13 cellular contexts compared by ENCODE assay signal in the genomic region with DNA sequence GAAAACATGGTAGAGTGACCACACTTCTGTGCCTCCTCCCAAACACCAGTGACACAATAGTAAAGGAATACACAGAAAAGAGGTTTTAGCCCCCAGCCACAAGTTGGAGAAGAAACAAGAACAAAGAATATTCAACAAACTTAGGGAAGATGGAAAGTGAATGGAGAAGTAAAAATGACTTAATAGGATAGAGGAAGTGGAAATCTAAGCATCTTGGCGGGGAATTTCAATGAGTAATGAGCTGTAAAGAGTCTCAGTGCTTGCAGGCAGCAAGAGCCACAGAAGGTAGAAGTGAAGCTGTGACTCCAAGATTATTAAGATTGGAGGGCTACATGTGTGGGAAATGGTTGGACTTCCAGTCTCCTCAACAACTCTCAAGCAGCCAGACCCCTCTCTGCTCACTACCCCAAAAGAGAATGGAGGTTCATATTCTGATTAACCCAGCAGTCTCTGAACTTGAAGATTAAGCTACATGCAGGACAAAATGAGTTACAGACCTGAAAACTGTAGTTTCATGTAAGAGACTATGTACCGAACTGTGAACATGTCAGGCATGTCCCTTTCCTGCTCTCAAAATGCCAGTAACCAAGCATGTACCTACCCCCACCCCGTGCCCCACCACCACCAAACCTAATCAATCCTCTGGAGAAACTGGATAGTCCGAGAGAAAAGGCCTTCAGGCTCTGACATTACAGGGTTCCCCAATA. TPM values are rescaled to one million over a fixed set of nuclear protein-coding genes. Genes with fewer than 3 reads are reported as not detected.
A peak's percentile ranks its signal among the peaks of the same experiment; 100 is the strongest.
DNase-seq lines count a peak whose midpoint lies in the region; ATAC-seq, FAIRE-seq and TF ChIP-seq lines count a peak whose summit lies in the region.
"Had no signal": no experiment of that assay in that cellular context is flagged by ENCODE, and none has a peak within 500 bp of the region (broad histone marks: within the 10 kb centered on the region; RNA-seq: fewer than 3 reads in every experiment).

No MANE protein-coding gene starts in this region.

- peak overlapping the region; percentile 32 for H3K27ac ChIP-seq in HepG2 (ENCODE audit: extremely low read length, insufficient read depth, low read length)
- H3K27ac ChIP-seq: right lobe of liver had no signal

- H2AFZ ChIP-seq in HepG2 (ENCODE audit: low read length) = peak overlapping the region; percentile 10

- ATAC-seq in HepG2 = peak; percentile 27; the same call in 2 of the 3 replicates
- ATAC-seq in GM18870 (IDR thresholded peaks at IDR 0.05; ENCODE audit: unreplicated experiment) = no peak
- no peak for ATAC-seq in GM21528 (IDR thresholded peaks at IDR 0.05; ENCODE audit: low FRiP score, unreplicated experiment)
- ATAC-seq in activated CD4-positive, alpha-beta T cell treated with anti-CD3 and anti-CD28 coated beads for 36 hours = no peak

- no peak overlapping the region for H3K9ac ChIP-seq in HepG2 (ENCODE audit: insufficient read depth, low read depth, low read length)

- TF ChIP-seq POLR2A in HepG2 (IDR thresholded peaks at IDR 0.05; ENCODE audit: insufficient read depth in 1 of 2, low read depth in 2 of 2, low read length in 2 of 2) = no peak

- peaks cover 4% of the 10 kb centered on the region; the same call in 1 of the 2 replicates for H3K27me3 Mint-ChIP-seq in HFFc6 (ENCODE audit: insufficient read depth)
- peaks cover 2% of the 10 kb centered on the region for H3K27me3 Mint-ChIP-seq in activated CD4-positive, alpha-beta T cell treated with anti-CD3 and anti-CD28 coated beads for 36 hours
- H3K27me3 Mint-ChIP-seq: brain had no signal

- TF ChIP-seq EP300 in HepG2 (IDR thresholded peaks at IDR 0.05; ENCODE audit: low read depth in 2 of 2, low read length in 2 of 2) (no peak), HepG2 (CRISPR knock-in tag; IDR thresholded peaks at IDR 0.05; ENCODE audit: borderline replicate concordance) (no peak)

- H3K79me2 ChIP-seq in HepG2 (ENCODE audit: insufficient read depth, low read length) = no peaks in the 10 kb centered on the region

- DNase-seq in AML-193 (lab: John Stamatoyannopoulos, UW) (peak; percentile 65 to 82), HFFc6 (no peak), SKM-1 treated with dmso at 0.1 percent for 144 hours (lab: John Stamatoyannopoulos, UW; ENCODE audit: unreplicated experiment) (peak; percentile 95), HepG2 (ENCODE audit: low spot score) (no peak)
- no peak for DNase-seq in activated CD4-positive, alpha-beta T cell treated with anti-CD3 and anti-CD28 coated beads for 36 hours
- DNase-seq in activated naive CD4-positive, alpha-beta T cell treated with anti-CD3 and anti-CD28 coated beads, Interleukin-2, amount 50 U/mL, for 16 hours = no peak
- DNase-seq: activated CD4-positive, CD25-positive, alpha-beta regulatory T cell treated with anti-CD3 and anti-CD28 coated beads, Interleukin-2, amount 50 U/mL, for 72 hours; NCI-H446; right lobe of liver had no signal

- in situ Hi-C loops in HepG2 (cut with HindIII; ENCODE audit: extremely low pct_ligation_motif_present, low pct_unique_long_range_greater_than_20kb) = no loop called here

- H4K20me1 ChIP-seq in HepG2 (ENCODE audit: insufficient read depth, low read length) = no peaks in the 10 kb centered on the region

- no peak overlapping the region for H3K4me3 ChIP-seq in HepG2 (replicated peaks in 1 of 3; ENCODE audit: insufficient read depth in 1 of 3, low read depth in 2 of 3, low read length in 3 of 3)
- H3K4me3 ChIP-seq: right lobe of liver had no signal

- intact Hi-C loops in HepG2 (cut with micrococcal nuclease; ENCODE audit: unreplicated experiment) = no loop called here
- intact Hi-C loops in activated CD4-positive, alpha-beta T cell treated with anti-CD3 and anti-CD28 coated beads for 36 hours (cut with DNase I, micrococcal nuclease) = no loop called here

- peaks cover 48% of the 10 kb centered on the region for H3K4me1 ChIP-seq in HepG2 (ENCODE audit: insufficient read depth, low read length)
- H3K4me1 ChIP-seq: right lobe of liver had no signal

- no TSS peak for BruUV-seq in HepG2 (replicated peaks; lab: Mats Ljungman, UMichigan)

- H3K9me3 ChIP-seq in HepG2 (ENCODE audit: low read length) = no peaks in the 10 kb centered on the region
- H3K9me3 ChIP-seq: right lobe of liver had no signal

- peak overlapping the region; percentile 51; the same call in 1 of the 2 replicates for H3K27ac Mint-ChIP-seq in HFFc6
- H3K27ac Mint-ChIP-seq in activated CD4-positive, alpha-beta T cell treated with anti-CD3 and anti-CD28 coated beads for 36 hours = no peak overlapping the region
- H3K27ac Mint-ChIP-seq: stimulated activated naive CD8-positive, alpha-beta T cell treated with anti-CD3 and anti-CD28 coated beads, Interleukin-15, Interleukin-2, amounts not matched to agents 100 ng/mL and 50 ng/mL, for 24 hours had no signal

- H3K27me3 ChIP-seq in HepG2 (ENCODE audit: control insufficient read depth in 1 of 2, insufficient read depth in 2 of 2, low read length in 2 of 2) = no peaks in the 10 kb centered on the region
- H3K27me3 ChIP-seq: right lobe of liver had no signal

- POLR2A ChIA-PET in HepG2 (lab: Yijun Ruan, JAX) = interaction anchor here (1.4 to 2.2 kb wide), 2 partner anchors 8 to 17 kb away, joined by 4 to 5 read pairs; a partner anchor contains a TSS
- POLR2A ChIA-PET in activated CD4-positive, alpha-beta T cell treated with anti-CD3 and anti-CD28 coated beads for 36 hours (lab: Charles Lee) = interaction anchor here (0.6 kb wide), 2 partner anchors 27 to 62 kb away, joined by 4 to 12 read pairs; no protein-coding TSS in a partner anchor

- no peaks in the 10 kb centered on the region for H3K36me3 Mint-ChIP-seq in HFFc6 (ENCODE audit: low read depth)
- no peaks in the 10 kb centered on the region for H3K36me3 Mint-ChIP-seq in activated CD4-positive, alpha-beta T cell treated with anti-CD3 and anti-CD28 coated beads for 36 hours (ENCODE audit: low read depth)
- H3K36me3 Mint-ChIP-seq: brain had no signal

- peak overlapping the region; percentile 27 for H3K4me2 ChIP-seq in HepG2 (ENCODE audit: low read depth, low read length)

- H3K9me3 Mint-ChIP-seq in HFFc6 = no peaks in the 10 kb centered on the region
- H3K9me3 Mint-ChIP-seq in activated CD4-positive, alpha-beta T cell treated with anti-CD3 and anti-CD28 coated beads for 36 hours (ENCODE audit: low read depth) = peaks cover 5% of the 10 kb centered on the region
- H3K9me3 Mint-ChIP-seq: brain; stimulated activated naive CD8-positive, alpha-beta T cell treated with anti-CD3 and anti-CD28 coated beads, Interleukin-15, Interleukin-2, amounts not matched to agents 100 ng/mL and 50 ng/mL, for 24 hours had no signal

- peaks cover 26% of the 10 kb centered on the region for H3K4me1 Mint-ChIP-seq in HFFc6 (ENCODE audit: low read depth)
- peaks cover 24% of the 10 kb centered on the region for H3K4me1 Mint-ChIP-seq in activated CD4-positive, alpha-beta T cell treated with anti-CD3 and anti-CD28 coated beads for 36 hours
- H3K4me1 Mint-ChIP-seq: brain had no signal

- CTCF ChIA-PET in HepG2 (lab: Yijun Ruan, JAX; ENCODE audit: low intra/inter-chr PET ratio, low total read pairs) = no interaction called here
- CTCF ChIA-PET in activated CD4-positive, alpha-beta T cell treated with anti-CD3 and anti-CD28 coated beads for 36 hours (lab: Charles Lee) = interaction anchor here (1.1 to 2.0 kb wide), 3 partner anchors 14 to 38 kb away, joined by 3 to 7 read pairs (median 5); no protein-coding TSS in a partner anchor

- TF ChIP-seq CTCF in HFFc6 (IDR thresholded peaks at IDR 0.05) = no peak
- TF ChIP-seq CTCF in HepG2 (CRISPR knock-in tag; IDR thresholded peaks at IDR 0.05) = no peak

- no peak for FAIRE-seq in HepG2 (lab: Jason Lieb, UNC)

- H3K4me3 Mint-ChIP-seq in HFFc6 = no peak overlapping the region
- no peak overlapping the region for H3K4me3 Mint-ChIP-seq in activated CD4-positive, alpha-beta T cell treated with anti-CD3 and anti-CD28 coated beads for 36 hours
- H3K4me3 Mint-ChIP-seq: brain; stimulated activated naive CD8-positive, alpha-beta T cell treated with anti-CD3 and anti-CD28 coated beads, Interleukin-15, Interleukin-2, amounts not matched to agents 100 ng/mL and 50 ng/mL, for 24 hours had no signal

- 58% methylated on average over 4 of the region's 4 CpGs for WGBS in HepG2 (ENCODE audit: low lambda C conversion rate)

- no peaks in the 10 kb centered on the region for H3K36me3 ChIP-seq in HepG2 (replicated peaks in 1 of 2; ENCODE audit: control insufficient read depth in 1 of 2, insufficient read depth in 2 of 2, low read length in 2 of 2)
- H3K36me3 ChIP-seq: right lobe of liver had no signal

- no peak for TF ChIP-seq RAD21 in HepG2 (CRISPR knock-in tag; IDR thresholded peaks at IDR 0.05)

RNA-seq across cellular contexts. Expression of a gene that starts 16.9 kb away (rescaled TPM):
- total RNA-seq in HFFc6 (2021; fragmentation: NEBNext Ultra II Directional; extraction: Animal tissue kit (Norgen Biotek cat#: 25700)) = 10 to 100 TPM; 45.5 to 57.5 (median 50.2) TPM
- total RNA-seq in HepG2 (2016; rRNA removed; fragmentation: Illumina TruSeq; extraction: Trizol) = 91.9 and 103 TPM in 2 replicates
- total RNA-seq in HepG2 (2016; cell fraction: cytosol; rRNA removed; fragmentation: Illumina TruSeq; extraction: Trizol; ENCODE audit: low read depth) = 52.7 and 54.6 TPM in 2 replicates
- 92.9 and 108 TPM in 2 replicates for total RNA-seq in HepG2 (2016; cell fraction: insoluble cytoplasmic fraction; rRNA removed; fragmentation: Illumina TruSeq; extraction: Trizol)
- 54.8 and 56.7 TPM in 2 replicates for total RNA-seq in HepG2 (2016; cell fraction: membrane; rRNA removed; fragmentation: Illumina TruSeq; extraction: Trizol)
- 147 and 151 TPM in 2 replicates for total RNA-seq in HepG2 (2016; cell fraction: nucleus; rRNA removed; fragmentation: Illumina TruSeq; extraction: Trizol)
- polyA plus RNA-seq in HepG2 (2011; rRNA removed) = 34.3 and 49.4 TPM in 2 replicates
- 17.6 and 20.9 TPM in 2 replicates for polyA plus RNA-seq in HepG2 (2011; cell fraction: cytosol; rRNA removed)
- polyA plus RNA-seq in HepG2 (2011; cell fraction: nucleus; rRNA removed) = 29.2 and 34.2 TPM in 2 replicates
- polyA plus RNA-seq in HepG2 (2012) = 32.8 and 45.3 TPM in 2 replicates
- polyA plus RNA-seq in HepG2 (2016; cell fraction: cytosol; fragmentation: Illumina TruSeq; extraction: Trizol; ENCODE audit: low read depth) = 13.0 and 17.4 TPM in 2 replicates
- 75.8 and 78.0 TPM in 2 replicates for polyA plus RNA-seq in HepG2 (2016; cell fraction: insoluble cytoplasmic fraction; fragmentation: Illumina TruSeq; extraction: Trizol; ENCODE audit: low read depth)
- polyA plus RNA-seq in HepG2 (2016; cell fraction: membrane; fragmentation: Illumina TruSeq; extraction: Trizol; ENCODE audit: low read depth) = 27.6 and 27.9 TPM in 2 replicates
- polyA plus RNA-seq in HepG2 (2016; cell fraction: nucleus; fragmentation: Illumina TruSeq; extraction: Trizol; ENCODE audit: insufficient read depth, low read depth) = 66.8 and 68.2 TPM in 2 replicates
- 14.7 and 21.6 TPM in 2 replicates for polyA minus RNA-seq in HepG2 (2011; rRNA and poly(A)+ RNA removed; ENCODE audit: low replicate concordance)
- polyA minus RNA-seq in HepG2 (2011; cell fraction: cytosol; rRNA and poly(A)+ RNA removed) = 25.8 and 30.8 TPM in 2 replicates
- 227 and 258 TPM in 2 replicates for polyA minus RNA-seq in HepG2 (2011; cell fraction: nucleus; rRNA and poly(A)+ RNA removed)
- 10 to 100 TPM; 53.5 to 59.8 TPM for total RNA-seq in activated CD4-positive, alpha-beta T cell treated with anti-CD3 and anti-CD28 coated beads for 36 hours

RNA-seq across cellular contexts. Expression of a gene that starts 46.3 kb away (rescaled TPM):
- total RNA-seq in HFFc6 (2021; fragmentation: NEBNext Ultra II Directional; extraction: Animal tissue kit (Norgen Biotek cat#: 25700)) = 10 to 100 TPM in 1 of 6 experiments, 1 to 10 TPM in 5; 6.5 to 10.1 (median 9.1) TPM
- total RNA-seq in HepG2 (2016; rRNA removed; fragmentation: Illumina TruSeq; extraction: Trizol) = 90.0 and 114 TPM in 2 replicates
- 23.4 and 25.3 TPM in 2 replicates for total RNA-seq in HepG2 (2016; cell fraction: cytosol; rRNA removed; fragmentation: Illumina TruSeq; extraction: Trizol; ENCODE audit: low read depth)
- total RNA-seq in HepG2 (2016; cell fraction: insoluble cytoplasmic fraction; rRNA removed; fragmentation: Illumina TruSeq; extraction: Trizol) = 97.4 and 121 TPM in 2 replicates
- total RNA-seq in HepG2 (2016; cell fraction: membrane; rRNA removed; fragmentation: Illumina TruSeq; extraction: Trizol) = 42.3 and 46.2 TPM in 2 replicates
- 40.2 and 41.1 TPM in 2 replicates for total RNA-seq in HepG2 (2016; cell fraction: nucleus; rRNA removed; fragmentation: Illumina TruSeq; extraction: Trizol)
- polyA plus RNA-seq in HepG2 (2011; rRNA removed) = 60.3 and 65.5 TPM in 2 replicates
- 55.9 and 67.8 TPM in 2 replicates for polyA plus RNA-seq in HepG2 (2011; cell fraction: cytosol; rRNA removed)
- 18.3 and 26.1 TPM in 2 replicates for polyA plus RNA-seq in HepG2 (2011; cell fraction: nucleus; rRNA removed)
- 53.1 and 67.0 TPM in 2 replicates for polyA plus RNA-seq in HepG2 (2012)
- polyA plus RNA-seq in HepG2 (2016; cell fraction: cytosol; fragmentation: Illumina TruSeq; extraction: Trizol; ENCODE audit: low read depth) = 17.3 and 18.5 TPM in 2 replicates
- 102 TPM in 2 replicates for polyA plus RNA-seq in HepG2 (2016; cell fraction: insoluble cytoplasmic fraction; fragmentation: Illumina TruSeq; extraction: Trizol; ENCODE audit: low read depth)
- 25.4 and 26.1 TPM in 2 replicates for polyA plus RNA-seq in HepG2 (2016; cell fraction: membrane; fragmentation: Illumina TruSeq; extraction: Trizol; ENCODE audit: low read depth)
- polyA plus RNA-seq in HepG2 (2016; cell fraction: nucleus; fragmentation: Illumina TruSeq; extraction: Trizol; ENCODE audit: insufficient read depth, low read depth) = 43.2 and 47.8 TPM in 2 replicates
- 20.6 and 67.6 TPM in 2 replicates for polyA minus RNA-seq in HepG2 (2011; rRNA and poly(A)+ RNA removed; ENCODE audit: low replicate concordance)
- 37.5 and 41.1 TPM in 2 replicates for polyA minus RNA-seq in HepG2 (2011; cell fraction: cytosol; rRNA and poly(A)+ RNA removed)
- polyA minus RNA-seq in HepG2 (2011; cell fraction: nucleus; rRNA and poly(A)+ RNA removed) = 40.4 and 46.2 TPM in 2 replicates
- total RNA-seq in activated CD4-positive, alpha-beta T cell treated with anti-CD3 and anti-CD28 coated beads for 36 hours = 10 to 100 TPM; 56.0 to 57.8 TPM

Comparison
In these comparisons a context has a peak if more than half of its experiments do, and no peak if none do; other contexts are left out.
1. DNase-seq: peak in AML-193 (2 of 2) and SKM-1 treated with dmso at 0.1 percent for 144 hours (single experiment); none in HFFc6 (single experiment), HepG2 (single experiment), activated CD4-positive, alpha-beta T cell treated with anti-CD3 and anti-CD28 coated beads for 36 hours (single experiment) and activated naive CD4-positive, alpha-beta T cell treated with anti-CD3 and anti-CD28 coated beads, Interleukin-2, amount 50 U/mL, for 16 hours (single experiment).